18 cellular contexts compared by ENCODE assay signal in genomic region chr2:151630372-151630771, GRCh38.
DNase-seq lines count a peak whose midpoint lies in the region; ATAC-seq, FAIRE-seq and TF ChIP-seq lines count a peak whose summit lies in the region.
"Had no signal": no experiment of that assay in that cellular context is flagged by ENCODE, and none has a peak within 500 bp of the region (broad histone marks: within the 10 kb centered on the region; RNA-seq: fewer than 3 reads in every experiment).

No MANE protein-coding gene starts in this region.

- CTCF ChIA-PET in HepG2 (lab: Yijun Ruan, JAX; ENCODE audit: low intra/inter-chr PET ratio, low total read pairs) = no interaction called here

- no TSS peak for BruUV-seq in HepG2 (replicated peaks; lab: Mats Ljungman, UMichigan)

- no peaks in the 10 kb centered on the region for H3K27me3 ChIP-seq in HepG2 (ENCODE audit: control insufficient read depth in 1 of 2, insufficient read depth in 2 of 2, low read length in 2 of 2)
- H3K27me3 ChIP-seq in effector memory CD4-positive, alpha-beta T cell (replicated peaks; ENCODE audit: control insufficient read depth, insufficient read depth, low read length, poor library complexity, severe bottlenecking) = no peaks in the 10 kb centered on the region
- no peaks in the 10 kb centered on the region for H3K27me3 ChIP-seq in testis
- H3K27me3 ChIP-seq: SJCRH30 had no signal

- H3K4me1 ChIP-seq in HepG2 (ENCODE audit: insufficient read depth, low read length) (peaks cover 10% of the 10 kb centered on the region), testis (no peaks in the 10 kb centered on the region)
- H3K4me1 ChIP-seq in effector memory CD4-positive, alpha-beta T cell (ENCODE audit: control insufficient read depth, insufficient read depth, low read length, poor library complexity, severe bottlenecking) = no peaks in the 10 kb centered on the region
- H3K4me1 ChIP-seq: SJCRH30 had no signal

- H3K27ac ChIP-seq in HepG2 (ENCODE audit: extremely low read length, insufficient read depth, low read length) (no peak overlapping the region), testis (no peak overlapping the region)
- no peak overlapping the region for H3K27ac ChIP-seq in effector memory CD4-positive, alpha-beta T cell (ENCODE audit: insufficient read depth, low read length, poor library complexity, severe bottlenecking)
- H3K27ac ChIP-seq: SJCRH30 had no signal

- H4K20me1 ChIP-seq in HepG2 (ENCODE audit: insufficient read depth, low read length) = no peaks in the 10 kb centered on the region

- H3K4me3 ChIP-seq in epithelial cell of proximal tubule (ENCODE audit: low read depth, low read length) = no peak overlapping the region
- no peak overlapping the region for H3K4me3 ChIP-seq in HepG2 (replicated peaks in 1 of 3; ENCODE audit: insufficient read depth in 1 of 3, low read depth in 2 of 3, low read length in 3 of 3)
- no peak overlapping the region for H3K4me3 ChIP-seq in effector memory CD4-positive, alpha-beta T cell (ENCODE audit: insufficient read depth, low read depth, low read length, poor library complexity, severe bottlenecking)
- H3K4me3 ChIP-seq in testis = no peak overlapping the region
- H3K4me3 ChIP-seq: GM12878, GM23338, SJCRH30 had no signal

- FAIRE-seq in HepG2 (lab: Jason Lieb, UNC) = no peak
- FAIRE-seq: GM12878 had no signal

- in situ Hi-C loops in HepG2 (cut with HindIII; ENCODE audit: extremely low pct_ligation_motif_present, low pct_unique_long_range_greater_than_20kb) = loop anchor here (25.0 kb wide), 1 partner anchor 382 kb away; no protein-coding TSS in a partner anchor

- H2AFZ ChIP-seq in HepG2 (ENCODE audit: low read length) = no peak overlapping the region
- H2AFZ ChIP-seq: GM23338 had no signal

- no peak overlapping the region for H3K9ac ChIP-seq in HepG2 (ENCODE audit: insufficient read depth, low read depth, low read length)

- TF ChIP-seq POLR2A in HepG2 (IDR thresholded peaks at IDR 0.05; ENCODE audit: insufficient read depth in 1 of 2, low read depth in 2 of 2, low read length in 2 of 2) = no peak
- TF ChIP-seq POLR2A in testis (IDR thresholded peaks at IDR 0.05) = no peak

- intact Hi-C loops in HepG2 (cut with micrococcal nuclease; ENCODE audit: unreplicated experiment) (loop anchor here (1.0 to 10.0 kb wide), 3 partner anchors 11 to 387 kb away; no protein-coding TSS in a partner anchor), testis (cut with DNase I; ENCODE audit: low total_unique reads) (no loop called here)

- peak; percentile 68 for ATAC-seq in HepG2
- ATAC-seq: GM12878, GM23338, PC-3 had no signal

- no peak for TF ChIP-seq CTCF in epithelial cell of proximal tubule (conservative IDR thresholded peaks at IDR 0.05; ENCODE audit: low read depth, low read length)
- TF ChIP-seq CTCF in HepG2 (CRISPR knock-in tag; IDR thresholded peaks at IDR 0.05) = no peak
- TF ChIP-seq CTCF in testis (IDR thresholded peaks at IDR 0.05) = no peak

- H3K9me3 ChIP-seq in HepG2 (ENCODE audit: low read length) (peaks cover 7% of the 10 kb centered on the region; the same call in 1 of the 2 replicates), testis (no peaks in the 10 kb centered on the region)
- no peaks in the 10 kb centered on the region for H3K9me3 ChIP-seq in effector memory CD4-positive, alpha-beta T cell (ENCODE audit: control insufficient read depth, low read length)
- H3K9me3 ChIP-seq: SJCRH30 had no signal

- no peaks in the 10 kb centered on the region for H3K79me2 ChIP-seq in HepG2 (ENCODE audit: insufficient read depth, low read length)

- POLR2A ChIA-PET in HepG2 (lab: Yijun Ruan, JAX) = no interaction called here

- TF ChIP-seq EP300 in HepG2 (IDR thresholded peaks at IDR 0.05; ENCODE audit: low read depth in 2 of 2, low read length in 2 of 2) (0 out of 4 replicates have a peak, but pooled peaks of 1 of the 2 experiments have one; percentile 7), HepG2 (CRISPR knock-in tag; IDR thresholded peaks at IDR 0.05; ENCODE audit: borderline replicate concordance) (no peak)

- DNase-seq in HT-29 (ENCODE audit: low spot score) (peak; percentile 22), epithelial cell of proximal tubule (ENCODE audit: low read depth) (peak; percentile 67), HepG2 (ENCODE audit: low spot score) (peak; percentile 19), MV-4-11 (lab: John Stamatoyannopoulos, UW) (no peak), 8988T (no peak), testis (no peak)
- no peak for DNase-seq in effector memory CD4-positive, alpha-beta T cell
- DNase-seq: COR-L47, HCEC 1CT, KG1, NCI-H1436 treated with DMSO at 0.1 percent for 48 hours, NCI-H2029, NCI-H345, NCI-H524 treated with DMSO at 0.1 percent for 48 hours, PC-3, SJCRH30 had no signal

- 0 out of 2 replicates have a peak overlapping the region, but pooled peaks have one; percentile 6 for H3K4me2 ChIP-seq in HepG2 (ENCODE audit: low read depth, low read length)
- H3K4me2 ChIP-seq: GM23338 had no signal

- 0% methylated on average over 1 of the region's 1 CpG for WGBS in HepG2 (ENCODE audit: low lambda C conversion rate)
- 68 to 92% methylated on average over 1 of the region's 1 CpG for WGBS in testis, 2 donors

- H3K36me3 ChIP-seq in HepG2 (replicated peaks in 1 of 2; ENCODE audit: control insufficient read depth in 1 of 2, insufficient read depth in 2 of 2, low read length in 2 of 2) = no peaks in the 10 kb centered on the region
- H3K36me3 ChIP-seq in effector memory CD4-positive, alpha-beta T cell (ENCODE audit: control insufficient read depth, insufficient read depth, low read length) = no peaks in the 10 kb centered on the region
- no peaks in the 10 kb centered on the region for H3K36me3 ChIP-seq in testis (ENCODE audit: low read depth, missing control alignments)

- no peak for TF ChIP-seq RAD21 in HepG2 (CRISPR knock-in tag; IDR thresholded peaks at IDR 0.05)

TF ChIP-seq in HepG2, 621 proteins besides CTCF, POLR2A, EP300 and RAD21:
- TF ChIP-seq PAXIP1 (CRISPR knock-in tag; conservative IDR thresholded peaks at IDR 0.05) (0 out of 2 replicates have a peak, but pooled peaks have one; percentile 13), TGIF2 (CRISPR knock-in tag; IDR thresholded peaks at IDR 0.05) (peak; percentile 38; the same call in 1 of the 2 replicates), RBM22 (optimal IDR thresholded peaks at IDR 0.05; ENCODE audit: low read length) (no peak), CREB1 (IDR thresholded peaks at IDR 0.05) (no peak), CREB1 (CRISPR knock-in tag; IDR thresholded peaks at IDR 0.05) (0 out of 2 replicates have a peak, but pooled peaks have one; percentile 17), HNF1A (IDR thresholded peaks at IDR 0.05; ENCODE audit: low read depth) (0 out of 2 replicates have a peak, but pooled peaks have one; percentile 41), HNF1A (CRISPR knock-in tag; IDR thresholded peaks at IDR 0.05; ENCODE audit: borderline replicate concordance) (no peak), CBFB (CRISPR knock-in tag; IDR thresholded peaks at IDR 0.05) (no peak), HNRNPUL1 (IDR thresholded peaks at IDR 0.05; ENCODE audit: low read depth, low read length) (0 out of 2 replicates have a peak, but pooled peaks have one; percentile 55)

Comparison
In these comparisons a context has a peak if more than half of its experiments do, and no peak if none do; other contexts are left out.
1. DNase-seq: peak in HT-29 (single experiment), epithelial cell of proximal tubule (single experiment) and HepG2 (single experiment); none in effector memory CD4-positive, alpha-beta T cell (0 of 3), MV-4-11 (single experiment), 8988T (single experiment) and testis (single experiment).